22 cellular contexts compared by ENCODE assay signal in genomic region chr6:64479134-64479533, GRCh38.
DNase-seq lines count a peak whose midpoint lies in the region; ATAC-seq, FAIRE-seq and TF ChIP-seq lines count a peak whose summit lies in the region.
"Had no signal": no experiment of that assay in that cellular context is flagged by ENCODE, and none has a peak within 500 bp of the region (broad histone marks: within the 10 kb centered on the region; RNA-seq: fewer than 3 reads in every experiment).

No MANE protein-coding gene starts in this region.

- H3K27ac Mint-ChIP-seq in activated T-helper 1 cell treated with anti-CD3 and anti-CD28 coated beads, Interleukin-12 subunit alpha, Interleukin-12 subunit beta, Interleukin-2, Interleukin-4 antibody, amounts not matched to agents 30 ng/mL and 10 ng/mL and 1 ng/mL, durations not matched to agents 14 hours and 24 hours and 36 hours = no peak overlapping the region
- H3K27ac Mint-ChIP-seq: B cell; CD4-positive, alpha-beta T cell; CD8-positive, alpha-beta T cell had no signal

- H3K27me3 ChIP-seq in HepG2 (ENCODE audit: control insufficient read depth in 1 of 2, insufficient read depth in 2 of 2, low read length in 2 of 2) = no peaks in the 10 kb centered on the region
- no peaks in the 10 kb centered on the region for H3K27me3 ChIP-seq in right lobe of liver
- no peaks in the 10 kb centered on the region for H3K27me3 ChIP-seq in neuronal stem cell (ENCODE audit: control insufficient read depth in 3 of 3, insufficient read depth in 3 of 3, low read depth in 1 of 3, low read length in 3 of 3)
- H3K27me3 ChIP-seq: BLaER1 treated with 17β-estradiol and CSF1 and Interleukin-3, amounts not matched to agents 10 nM and 100 nM had no signal

- H3K36me3 Mint-ChIP-seq in activated T-helper 1 cell treated with anti-CD3 and anti-CD28 coated beads, Interleukin-12 subunit alpha, Interleukin-12 subunit beta, Interleukin-2, Interleukin-4 antibody, amounts not matched to agents 30 ng/mL and 10 ng/mL and 1 ng/mL, durations not matched to agents 14 hours and 24 hours and 36 hours (ENCODE audit: low read depth) = no peaks in the 10 kb centered on the region
- H3K36me3 Mint-ChIP-seq: CD8-positive, alpha-beta T cell had no signal

- no peak overlapping the region for H2AFZ ChIP-seq in HepG2 (ENCODE audit: low read length)
- H2AFZ ChIP-seq in neuronal stem cell (ENCODE audit: low read length) = no peak overlapping the region

- H3K9me3 ChIP-seq in HepG2 (ENCODE audit: low read length) = no peaks in the 10 kb centered on the region
- no peaks in the 10 kb centered on the region for H3K9me3 ChIP-seq in right lobe of liver
- no peaks in the 10 kb centered on the region for H3K9me3 ChIP-seq in neuronal stem cell (replicated peaks in 1 of 2; ENCODE audit: control insufficient read depth in 2 of 2, insufficient read depth in 1 of 2, low read depth in 1 of 2, low read length in 2 of 2)
- H3K9me3 ChIP-seq: BLaER1 treated with 17β-estradiol and CSF1 and Interleukin-3, amounts not matched to agents 10 nM and 100 nM; Caco-2 had no signal

- H4K20me1 ChIP-seq in HepG2 (ENCODE audit: insufficient read depth, low read length) = no peaks in the 10 kb centered on the region
- H4K20me1 ChIP-seq: BLaER1 treated with 17β-estradiol and CSF1 and Interleukin-3, amounts not matched to agents 10 nM and 100 nM had no signal

- TF ChIP-seq POLR2A in HepG2 (IDR thresholded peaks at IDR 0.05; ENCODE audit: insufficient read depth in 1 of 2, low read depth in 2 of 2, low read length in 2 of 2) (no peak), right lobe of liver (IDR thresholded peaks at IDR 0.05) (no peak)

- TF ChIP-seq RAD21 in HepG2 (CRISPR knock-in tag; IDR thresholded peaks at IDR 0.05) = no peak

- H4K8ac ChIP-seq in neuronal stem cell (ENCODE audit: low read depth, low read length) = no peak overlapping the region

- no TSS peak for BruUV-seq in HepG2 (replicated peaks; lab: Mats Ljungman, UMichigan)

- no peak overlapping the region for H3K4me3 Mint-ChIP-seq in activated T-helper 1 cell treated with anti-CD3 and anti-CD28 coated beads, Interleukin-12 subunit alpha, Interleukin-12 subunit beta, Interleukin-2, Interleukin-4 antibody, amounts not matched to agents 30 ng/mL and 10 ng/mL and 1 ng/mL, durations not matched to agents 14 hours and 24 hours and 36 hours
- H3K4me3 Mint-ChIP-seq: B cell; CD4-positive, alpha-beta T cell; CD8-positive, alpha-beta T cell had no signal

- in situ Hi-C loops in HepG2 (cut with HindIII; ENCODE audit: extremely low pct_ligation_motif_present, low pct_unique_long_range_greater_than_20kb) = no loop called here

- TF ChIP-seq EP300 in HepG2 (IDR thresholded peaks at IDR 0.05; ENCODE audit: low read depth in 2 of 2, low read length in 2 of 2) (no peak), HepG2 (CRISPR knock-in tag; IDR thresholded peaks at IDR 0.05; ENCODE audit: borderline replicate concordance) (no peak)

- H3K79me1 ChIP-seq in neuronal stem cell (ENCODE audit: low read depth, low read length) = no peaks in the 10 kb centered on the region

- 42% methylated on average over 1 of the region's 1 CpG for WGBS in HepG2 (ENCODE audit: low lambda C conversion rate)
- WGBS in right lobe of liver (ENCODE audit: insufficient coverage, low coverage, low lambda C conversion rate, missing lambda C conversion rate) = 82% methylated on average over 1 of the region's 1 CpG
- no CpG with 5 or more reads among the region's 1 CpG for WGBS in neuronal stem cell (ENCODE audit: extremely low coverage in 2 of 2, insufficient read length in 2 of 2, insufficient replicate concordance in 1 of 2), 2 donors

- H3K36me3 ChIP-seq in HepG2 (replicated peaks in 1 of 2; ENCODE audit: control insufficient read depth in 1 of 2, insufficient read depth in 2 of 2, low read length in 2 of 2) = no peaks in the 10 kb centered on the region
- H3K36me3 ChIP-seq in right lobe of liver = no peaks in the 10 kb centered on the region
- H3K36me3 ChIP-seq in neuronal stem cell (replicated peaks in 1 of 2; ENCODE audit: control insufficient read depth in 2 of 2, insufficient read depth in 2 of 2, low read length in 2 of 2) = no peaks in the 10 kb centered on the region
- H3K36me3 ChIP-seq: BLaER1 treated with 17β-estradiol and CSF1 and Interleukin-3, amounts not matched to agents 10 nM and 100 nM had no signal

- no peak overlapping the region for H2AK5ac ChIP-seq in neuronal stem cell (ENCODE audit: low read depth, low read length)

- no peak overlapping the region for H3K4ac ChIP-seq in neuronal stem cell (ENCODE audit: low read length)

- no peak overlapping the region for H2BK15ac ChIP-seq in neuronal stem cell (ENCODE audit: low read length)

- DNase-seq in HepG2 (ENCODE audit: low spot score) = no peak
- no peak for DNase-seq in right lobe of liver
- DNase-seq in HEK293T (ENCODE audit: extremely low spot score) = no peak
- peak; percentile 40 for DNase-seq in NCI-H69 (lab: John Stamatoyannopoulos, UW)
- DNase-seq in foreskin melanocyte = peak; percentile 39
- DNase-seq in AG08395 (ENCODE audit: low spot score) = no peak
- DNase-seq in neuronal stem cell (ENCODE audit: low spot score) = no peak
- DNase-seq in activated T-helper 1 cell treated with anti-CD3 and anti-CD28 coated beads, Interleukin-12 subunit alpha, Interleukin-12 subunit beta, Interleukin-2, Interleukin-4 antibody, amounts not matched to agents 30 ng/mL and 10 ng/mL and 1 ng/mL, durations not matched to agents 14 hours and 24 hours and 36 hours (ENCODE audit: low spot score) = no peak
- DNase-seq: 8988T; ACHN; AML-193; Caco-2; Calu3; CD4-positive, alpha-beta T cell; CD8-positive, alpha-beta T cell; DMS79 treated with DMSO at 0.1 percent for 48 hours; GF-D8 had no signal

- H3K14ac ChIP-seq in neuronal stem cell (ENCODE audit: low read length) = no peak overlapping the region

- no peak overlapping the region for H3K4me2 ChIP-seq in HepG2 (ENCODE audit: low read depth, low read length)
- H3K4me2 ChIP-seq in neuronal stem cell (ENCODE audit: insufficient read depth, low read length, poor library complexity, severe bottlenecking) = no peak overlapping the region
- H3K4me2 ChIP-seq: BLaER1 treated with 17β-estradiol and CSF1 and Interleukin-3, amounts not matched to agents 10 nM and 100 nM had no signal

- H3K4me3 ChIP-seq in HepG2 (replicated peaks in 1 of 3; ENCODE audit: insufficient read depth in 1 of 3, low read depth in 2 of 3, low read length in 3 of 3) (no peak overlapping the region), right lobe of liver (no peak overlapping the region), neuronal stem cell (ENCODE audit: low read length in 2 of 2) (no peak overlapping the region)
- H3K4me3 ChIP-seq: BLaER1 treated with 17β-estradiol and CSF1 and Interleukin-3, amounts not matched to agents 10 nM and 100 nM had no signal

- H2BK12ac ChIP-seq in neuronal stem cell (ENCODE audit: low read length) = no peak overlapping the region

- H2BK5ac ChIP-seq in neuronal stem cell (ENCODE audit: low read length) = no peak overlapping the region

- H3K79me2 ChIP-seq in HepG2 (ENCODE audit: insufficient read depth, low read length) = no peaks in the 10 kb centered on the region

- H3K27ac ChIP-seq in HepG2 (ENCODE audit: extremely low read length, insufficient read depth, low read length) (no peak overlapping the region), right lobe of liver (no peak overlapping the region), neuronal stem cell (replicated peaks; ENCODE audit: low read length) (no peak overlapping the region)
- H3K27ac ChIP-seq: BLaER1 treated with 17β-estradiol and CSF1 and Interleukin-3, amounts not matched to agents 10 nM and 100 nM; C4-2B had no signal

- CTCF ChIA-PET in HepG2 (lab: Yijun Ruan, JAX; ENCODE audit: low intra/inter-chr PET ratio, low total read pairs) = no interaction called here
- CTCF ChIA-PET in HEK293T (lab: Yijun Ruan, JAX) = no interaction called here

- POLR2A ChIA-PET in HepG2 (lab: Yijun Ruan, JAX) (no interaction called here), HEK293T (lab: Yijun Ruan, JAX) (no interaction called here)

- no peak for FAIRE-seq in HepG2 (lab: Jason Lieb, UNC)
- FAIRE-seq: GM12891, GM19239 had no signal

- no peak overlapping the region for H3K18ac ChIP-seq in neuronal stem cell (ENCODE audit: low read length)

- ATAC-seq in HepG2 = no peak
- no peak for ATAC-seq in right lobe of liver
- ATAC-seq: CD8-positive, alpha-beta T cell had no signal

- H4K91ac ChIP-seq in neuronal stem cell (ENCODE audit: low read depth, low read length, poor library complexity) = no peak overlapping the region

- H3K23ac ChIP-seq in neuronal stem cell (ENCODE audit: low read depth, low read length, poor library complexity) = no peak overlapping the region

- no peaks in the 10 kb centered on the region for H3K4me1 ChIP-seq in HepG2 (ENCODE audit: insufficient read depth, low read length)
- H3K4me1 ChIP-seq in right lobe of liver = no peaks in the 10 kb centered on the region
- peaks cover 0 to 1% of the 10 kb centered on the region in 2 donors for H3K4me1 ChIP-seq in neuronal stem cell (ENCODE audit: control insufficient read depth in 2 of 2, insufficient read depth in 1 of 2, low read depth in 1 of 2, low read length in 2 of 2)
- H3K4me1 ChIP-seq: Caco-2 had no signal

- intact Hi-C loops in HepG2 (cut with micrococcal nuclease; ENCODE audit: unreplicated experiment) = no loop called here
- intact Hi-C loops in right lobe of liver (cut with DNase I) = no loop called here
- intact Hi-C loops in activated T-helper 1 cell treated with anti-CD3 and anti-CD28 coated beads, Interleukin-12 subunit alpha, Interleukin-12 subunit beta, Interleukin-2, Interleukin-4 antibody, amounts not matched to agents 30 ng/mL and 10 ng/mL and 1 ng/mL, durations not matched to agents 14 hours and 24 hours and 36 hours (cut with micrococcal nuclease) = no loop called here

- no peaks in the 10 kb centered on the region for H3K4me1 Mint-ChIP-seq in activated T-helper 1 cell treated with anti-CD3 and anti-CD28 coated beads, Interleukin-12 subunit alpha, Interleukin-12 subunit beta, Interleukin-2, Interleukin-4 antibody, amounts not matched to agents 30 ng/mL and 10 ng/mL and 1 ng/mL, durations not matched to agents 14 hours and 24 hours and 36 hours (ENCODE audit: low read depth)
- H3K4me1 Mint-ChIP-seq: B cell had no signal

- H3K9ac ChIP-seq in HepG2 (ENCODE audit: insufficient read depth, low read depth, low read length) = no peak overlapping the region
- no peak overlapping the region for H3K9ac ChIP-seq in neuronal stem cell (ENCODE audit: low read depth, low read length, poor library complexity)
- H3K9ac ChIP-seq: BLaER1 treated with 17β-estradiol and CSF1 and Interleukin-3, amounts not matched to agents 10 nM and 100 nM had no signal

- no peaks in the 10 kb centered on the region for H3K9me3 Mint-ChIP-seq in activated T-helper 1 cell treated with anti-CD3 and anti-CD28 coated beads, Interleukin-12 subunit alpha, Interleukin-12 subunit beta, Interleukin-2, Interleukin-4 antibody, amounts not matched to agents 30 ng/mL and 10 ng/mL and 1 ng/mL, durations not matched to agents 14 hours and 24 hours and 36 hours

- no peaks in the 10 kb centered on the region for H3K27me3 Mint-ChIP-seq in activated T-helper 1 cell treated with anti-CD3 and anti-CD28 coated beads, Interleukin-12 subunit alpha, Interleukin-12 subunit beta, Interleukin-2, Interleukin-4 antibody, amounts not matched to agents 30 ng/mL and 10 ng/mL and 1 ng/mL, durations not matched to agents 14 hours and 24 hours and 36 hours (ENCODE audit: insufficient read depth)
- H3K27me3 Mint-ChIP-seq: B cell; CD4-positive, alpha-beta T cell had no signal

- TF ChIP-seq CTCF in HepG2 (CRISPR knock-in tag; IDR thresholded peaks at IDR 0.05) (no peak), right lobe of liver (IDR thresholded peaks at IDR 0.05) (no peak)

- no peak overlapping the region for H2BK120ac ChIP-seq in neuronal stem cell (ENCODE audit: low read depth, low read length)

Comparison
In these comparisons a context has a peak if more than half of its experiments do, and no peak if none do; other contexts are left out.
1. DNase-seq: peak in NCI-H69 (single experiment) and foreskin melanocyte (single experiment); none in HepG2 (single experiment), right lobe of liver (0 of 3), HEK293T (single experiment), AG08395 (single experiment), neuronal stem cell (single experiment) and activated T-helper 1 cell treated with anti-CD3 and anti-CD28 coated beads, Interleukin-12 subunit alpha, Interleukin-12 subunit beta, Interleukin-2, Interleukin-4 antibody, amounts not matched to agents 30 ng/mL and 10 ng/mL and 1 ng/mL, durations not matched to agents 14 hours and 24 hours and 36 hours (single experiment).